1 cellular context compared by ENCODE assay signal in genomic region chr2:8193146-8193545, GRCh38.
TF ChIP-seq lines count a peak whose summit lies in the region.

No MANE protein-coding gene starts in this region.

TF ChIP-seq in SK-N-SH treated with all-trans-retinoic acid at 6 μM for 48 hours, 23 proteins besides CTCF, POLR2A, EP300 and RAD21 (continued from another document):
- no peak for TF ChIP-seq ZNF565 (CRISPR knock-in tag; conservative IDR thresholded peaks at IDR 0.05; ENCODE audit: low read depth)
- no peak for TF ChIP-seq TCF4 (CRISPR knock-in tag; IDR thresholded peaks at IDR 0.05; ENCODE audit: borderline replicate concordance)
- TF ChIP-seq TOX (CRISPR knock-in tag; IDR thresholded peaks at IDR 0.05; ENCODE audit: borderline replicate concordance), result no peak
- TF ChIP-seq PPARA (CRISPR knock-in tag; IDR thresholded peaks at IDR 0.05; ENCODE audit: borderline replicate concordance), result no peak
- no peak for TF ChIP-seq CREB5 (CRISPR knock-in tag; IDR thresholded peaks at IDR 0.05; ENCODE audit: low read depth)
- no peak for TF ChIP-seq TSHZ2 (CRISPR knock-in tag; IDR thresholded peaks at IDR 0.05)
- TF ChIP-seq ZNF8 (CRISPR knock-in tag; IDR thresholded peaks at IDR 0.05), result no peak
- TF ChIP-seq RARB (CRISPR knock-in tag; IDR thresholded peaks at IDR 0.05), result no peak
- TF ChIP-seq ESRRG (CRISPR knock-in tag; IDR thresholded peaks at IDR 0.05), result no peak
- TF ChIP-seq BACH2 (CRISPR knock-in tag; IDR thresholded peaks at IDR 0.05; ENCODE audit: borderline replicate concordance), result no peak
- TF ChIP-seq ZNF70 (CRISPR knock-in tag; IDR thresholded peaks at IDR 0.05), result no peak
- no peak for TF ChIP-seq SNAI2 (CRISPR knock-in tag; IDR thresholded peaks at IDR 0.05)
- no peak for TF ChIP-seq ZC3H10 (CRISPR knock-in tag; IDR thresholded peaks at IDR 0.05)
- no peak for TF ChIP-seq POU6F1 (CRISPR knock-in tag; IDR thresholded peaks at IDR 0.05; ENCODE audit: borderline replicate concordance, low read depth)
- no peak for TF ChIP-seq CSRNP3 (CRISPR knock-in tag; IDR thresholded peaks at IDR 0.05)
